Comparison of ENCODE assay signal across 16 cellular contexts in genomic region chr2:127703282-127703681, GRCh38. TPM values are rescaled to one million over a fixed set of nuclear protein-coding genes. Genes with fewer than 3 reads are reported as not detected.
DNase-seq lines count a peak whose midpoint lies in the region; FAIRE-seq and TF ChIP-seq lines count a peak whose summit lies in the region.
"Had no signal": no experiment of that assay in that cellular context is flagged by ENCODE, and none has a peak within 500 bp of the region (broad histone marks: within the 10 kb centered on the region; RNA-seq: fewer than 3 reads in every experiment).

No MANE protein-coding gene starts in this region.

- POLR2A ChIA-PET in activated CD4-positive, alpha-beta T cell treated with anti-CD3 and anti-CD28 coated beads, Interleukin-2, amount 10 ng/mL, durations not matched to agents 7 days and 5 days (lab: Charles Lee): no interaction called here
- POLR2A ChIA-PET in PC-9 (lab: Charles Lee; ENCODE audit: unreplicated experiment) (no interaction called here), H1 (lab: Charles Lee; ENCODE audit: partially characterized antibody) (interaction anchor here (0.6 to 4.6 kb wide), 8 partner anchors 9 to 410 kb away, joined by 3 to 25 read pairs (median 4); partner anchors contain the start of genes ERCC3 and LIMS2)

- H3K4me3 ChIP-seq in PC-9 (peak overlapping the region; percentile 66; the same call in 1 of the 2 replicates), H1 (ENCODE audit: extremely low read depth in 1 of 4, insufficient read depth in 2 of 4, low read depth in 3 of 4, low read length in 4 of 4) (peak overlapping the region in 1 of 4 experiments; percentile 80; a peak in 2 of 8 replicates), trophoblast cell (ENCODE audit: low read depth, low read length) (no peak overlapping the region)

- intact Hi-C loops in PC-9 (cut with micrococcal nuclease; ENCODE audit: unreplicated experiment): loop anchor here (5.0 kb wide), 3 partner anchors 109 to 476 kb away; partner anchors contain the start of genes POLR2D and WDR33

- peaks cover 35% of the 10 kb centered on the region for H3K36me3 Mint-ChIP-seq in activated CD4-positive, alpha-beta T cell treated with anti-CD3 and anti-CD28 coated beads, Interleukin-2, amount 10 ng/mL, durations not matched to agents 7 days and 5 days (ENCODE audit: low read depth)

- H3K79me1 ChIP-seq in H1 (ENCODE audit: low read depth, low read length) (no peaks in the 10 kb centered on the region; the same call in 1 of the 2 replicates), trophoblast cell (ENCODE audit: low read length) (peaks cover 10% of the 10 kb centered on the region)

- no peak for TF ChIP-seq EP300 in H1 (IDR thresholded peaks at IDR 0.05; ENCODE audit: borderline replicate concordance in 1 of 2, low read depth in 2 of 2, low read length in 2 of 2)

- H3K4me2 ChIP-seq in PC-9 (peak overlapping the region; percentile 89), H1 (ENCODE audit: insufficient read depth in 1 of 2, low read depth in 2 of 2, low read length in 2 of 2) (peak overlapping the region; percentile 41 to 59; a peak in 3 of 4 replicates), trophoblast cell (ENCODE audit: low read length) (no peak overlapping the region)

- H3K4me3 Mint-ChIP-seq in activated CD4-positive, alpha-beta T cell treated with anti-CD3 and anti-CD28 coated beads, Interleukin-2, amount 10 ng/mL, durations not matched to agents 7 days and 5 days: peak overlapping the region; percentile 76

- WGBS in H1 (ENCODE audit: extremely low coverage in 1 of 2, insufficient coverage in 1 of 2, insufficient read length in 1 of 2, insufficient replicate concordance in 2 of 2, low coverage in 1 of 2, low lambda C conversion rate in 2 of 2, missing lambda C conversion rate in 1 of 2), 2 experiments: 90% methylated on average over 5 of the region's 5 CpGs; no CpG with 5 or more reads in 1 of the 2 experiments
- WGBS in trophoblast cell (ENCODE audit: extremely low coverage, insufficient coverage, insufficient read length): no CpG with 5 or more reads among the region's 5 CpGs

- TF ChIP-seq CTCF in PC-9 (conservative IDR thresholded peaks at IDR 0.05) (no peak), H1 (IDR thresholded peaks at IDR 0.05; ENCODE audit: control extremely low read depth in 1 of 3, insufficient read depth in 1 of 3, low read depth in 1 of 3, low read length in 3 of 3) (no peak)

- H4K5ac ChIP-seq in H1 (ENCODE audit: insufficient read length, low read depth, low read length): no peak overlapping the region

- H3K4ac ChIP-seq in H1 (replicated peaks; ENCODE audit: insufficient read length, low read depth, low read length) (no peak overlapping the region), trophoblast cell (ENCODE audit: low read depth, low read length) (peak overlapping the region; percentile 47)

- H3K18ac ChIP-seq in H1 (ENCODE audit: extremely low read depth, low read length): no peak overlapping the region
- H3K18ac ChIP-seq in trophoblast cell (ENCODE audit: low read length): no peak overlapping the region

- H3K4me1 Mint-ChIP-seq in activated CD4-positive, alpha-beta T cell treated with anti-CD3 and anti-CD28 coated beads, Interleukin-2, amount 10 ng/mL, durations not matched to agents 7 days and 5 days: peaks cover 38% of the 10 kb centered on the region

- no peak; a peak in 1 of 3 replicates for TF ChIP-seq POLR2A in H1 (IDR thresholded peaks at IDR 0.05; ENCODE audit: control extremely low read depth in 1 of 2, low read depth in 2 of 2, low read length in 2 of 2)

- H2BK120ac ChIP-seq in H1 (replicated peaks; ENCODE audit: low read depth, low read length) (no peak overlapping the region), trophoblast cell (ENCODE audit: insufficient read depth, low read length, poor library complexity) (no peak overlapping the region)

- no peak overlapping the region for H2BK12ac ChIP-seq in H1 (ENCODE audit: low read depth, low read length)
- H2BK12ac ChIP-seq in trophoblast cell (ENCODE audit: low read length): no peak overlapping the region

- H3K23ac ChIP-seq in H1 (ENCODE audit: insufficient read length): no peak overlapping the region
- H3K23ac ChIP-seq in trophoblast cell (ENCODE audit: low read length): no peak overlapping the region

- CTCF ChIA-PET in activated CD4-positive, alpha-beta T cell treated with anti-CD3 and anti-CD28 coated beads, Interleukin-2, amount 10 ng/mL, durations not matched to agents 7 days and 5 days (lab: Charles Lee): interaction anchor here (1.1 to 1.6 kb wide), 2 partner anchors 21 to 46 kb away, joined by 3 to 7 read pairs; no protein-coding TSS in a partner anchor
- CTCF ChIA-PET in PC-9 (lab: Charles Lee): no interaction called here
- CTCF ChIA-PET in H1 (lab: Charles Lee; ENCODE audit: partially characterized antibody): interaction anchor here (2.5 kb wide), 1 partner anchor 12 kb away, joined by 11 read pairs; no protein-coding TSS in a partner anchor

- H4K12ac ChIP-seq in trophoblast cell (ENCODE audit: low read depth, low read length): no peak overlapping the region

- FAIRE-seq in H1 (lab: Jason Lieb, UNC): no peak
- FAIRE-seq: frontal cortex had no signal

- H3K56ac ChIP-seq in H1 (replicated peaks; ENCODE audit: insufficient read length, low read depth, low read length): no peak overlapping the region

- no peaks in the 10 kb centered on the region for H3K9me2 ChIP-seq in PC-9 (ENCODE audit: insufficient read depth)

- H2BK5ac ChIP-seq in H1 (ENCODE audit: low read depth, low read length): no peak overlapping the region
- no peak overlapping the region for H2BK5ac ChIP-seq in trophoblast cell (ENCODE audit: low read depth, low read length, poor library complexity)

- H3K27me3 ChIP-seq in PC-9 (ENCODE audit: insufficient read depth, low read depth) (no peaks in the 10 kb centered on the region), H1 (replicated peaks in 1 of 4; ENCODE audit: control insufficient read depth in 3 of 4, extremely low read depth in 1 of 4, insufficient read depth in 3 of 4, low read length in 3 of 4) (no peaks in the 10 kb centered on the region), trophoblast cell (ENCODE audit: insufficient read depth, low read length) (no peaks in the 10 kb centered on the region)
- H3K27me3 ChIP-seq: tibial nerve had no signal

- H3K27me3 Mint-ChIP-seq in activated CD4-positive, alpha-beta T cell treated with anti-CD3 and anti-CD28 coated beads, Interleukin-2, amount 10 ng/mL, durations not matched to agents 7 days and 5 days: no peaks in the 10 kb centered on the region

- no peak overlapping the region for H2BK15ac ChIP-seq in H1 (ENCODE audit: low read length)

- H3K79me2 ChIP-seq in PC-9 (ENCODE audit: low read depth) (peaks cover 28% of the 10 kb centered on the region), H1 (ENCODE audit: control insufficient read depth in 1 of 2, insufficient read depth in 2 of 2, low read length in 2 of 2) (peaks cover 0 to 13% of the 10 kb centered on the region in 2 experiments; a peak in 2 of 4 replicates), trophoblast cell (ENCODE audit: control insufficient read depth, insufficient read depth, low read length, poor library complexity) (peaks cover 9% of the 10 kb centered on the region)

- H3K9me3 Mint-ChIP-seq in activated CD4-positive, alpha-beta T cell treated with anti-CD3 and anti-CD28 coated beads, Interleukin-2, amount 10 ng/mL, durations not matched to agents 7 days and 5 days: no peaks in the 10 kb centered on the region
- H3K9me3 Mint-ChIP-seq: T-helper 1 cell treated with Interleukin-12 subunit alpha and Interleukin-12 subunit beta and Interleukin-4 antibody, amounts not matched to agents 30 μg/mL and 1 μg/mL, for 36 hours had no signal

- H2AFZ ChIP-seq in PC-9 (no peak overlapping the region), H1 (ENCODE audit: low read length) (no peak overlapping the region), trophoblast cell (ENCODE audit: insufficient read depth, low read length, poor library complexity) (no peak overlapping the region)
- H2AFZ ChIP-seq: GM23248 had no signal

- H4K20me1 ChIP-seq in PC-9 (ENCODE audit: insufficient read depth): peaks cover 19% of the 10 kb centered on the region; the same call in 1 of the 2 replicates
- H4K20me1 ChIP-seq in H1 (replicated peaks in 1 of 2; ENCODE audit: control insufficient read depth in 1 of 2, insufficient read depth in 2 of 2, low read length in 2 of 2): peaks cover 4 to 12% of the 10 kb centered on the region in 2 experiments

- H3K9me3 ChIP-seq in PC-9 (ENCODE audit: insufficient read depth, low read depth): no peaks in the 10 kb centered on the region
- H3K9me3 ChIP-seq in H1 (ENCODE audit: insufficient read depth in 2 of 2, low read depth in 1 of 2, low read length in 1 of 2): no peaks in the 10 kb centered on the region
- peaks cover under 1% of the 10 kb centered on the region for H3K9me3 ChIP-seq in trophoblast cell (ENCODE audit: insufficient read depth, low read depth, low read length)
- H3K9me3 ChIP-seq: tibial nerve had no signal

- H3K9ac ChIP-seq in H1 (replicated peaks in 1 of 4; ENCODE audit: extremely low read depth in 1 of 4, low read depth in 3 of 4, low read length in 3 of 4): no peak overlapping the region
- no peak overlapping the region for H3K9ac ChIP-seq in trophoblast cell (ENCODE audit: low read length)

- no peak overlapping the region for H3K27ac ChIP-seq in PC-9
- no peak overlapping the region for H3K27ac ChIP-seq in H1 (ENCODE audit: low read depth, low read length)
- no peak overlapping the region for H3K27ac ChIP-seq in trophoblast cell (ENCODE audit: low read depth, low read length)

- peaks cover 6% of the 10 kb centered on the region for H3K23me2 ChIP-seq in H1 (ENCODE audit: low read depth, low read length)

- TSS peak; percentile 43 for BruUV-seq in PC-9 (replicated peaks; lab: Mats Ljungman, UMichigan)

- no peak for TF ChIP-seq RAD21 in H1 (IDR thresholded peaks at IDR 0.05 in 1 of 2, conservative IDR thresholded peaks at IDR 0.05 in 1 of 2; ENCODE audit: low read depth in 2 of 2, low read length in 2 of 2)

- H4K91ac ChIP-seq in H1 (replicated peaks; ENCODE audit: insufficient read length, low read length): no peak overlapping the region
- no peak overlapping the region for H4K91ac ChIP-seq in trophoblast cell (ENCODE audit: low read depth, low read length)

- H2AK5ac ChIP-seq in H1 (ENCODE audit: low read depth, low read length) (no peak overlapping the region), trophoblast cell (ENCODE audit: low read length) (no peak overlapping the region)

- H3K27ac Mint-ChIP-seq in activated CD4-positive, alpha-beta T cell treated with anti-CD3 and anti-CD28 coated beads, Interleukin-2, amount 10 ng/mL, durations not matched to agents 7 days and 5 days: no peak overlapping the region

- no peak overlapping the region for H2BK20ac ChIP-seq in H1 (ENCODE audit: low read length)

- peaks cover 29% of the 10 kb centered on the region for H3K4me1 ChIP-seq in PC-9 (replicated peaks; ENCODE audit: insufficient read depth)
- peaks cover 0 to 4% (median 3%) of the 10 kb centered on the region in 4 experiments; a peak in 6 of 7 replicates for H3K4me1 ChIP-seq in H1 (replicated peaks in 1 of 4; ENCODE audit: control insufficient read depth in 3 of 4, insufficient read depth in 4 of 4, low read length in 3 of 4)
- H3K4me1 ChIP-seq in trophoblast cell (ENCODE audit: control insufficient read depth in 1 of 2, insufficient read depth in 2 of 2, low read length in 2 of 2): peaks cover 5 to 10% of the 10 kb centered on the region in 2 experiments

- H4K8ac ChIP-seq in H1 (ENCODE audit: extremely low read depth, insufficient read depth, low read length) (no peak overlapping the region; the same call in 1 of the 2 replicates), trophoblast cell (ENCODE audit: low read depth, low read length) (no peak overlapping the region)

- H3K36me3 ChIP-seq in PC-9 (ENCODE audit: low read depth) (peaks cover 19% of the 10 kb centered on the region), H1 (ENCODE audit: control insufficient read depth in 2 of 4, insufficient read depth in 4 of 4, low read length in 3 of 4) (peaks cover 9 to 37% (median 16%) of the 10 kb centered on the region in 4 experiments; a peak in 7 of 8 replicates), trophoblast cell (ENCODE audit: control insufficient read depth in 1 of 2, insufficient read depth in 2 of 2, low read length in 2 of 2) (peaks cover 14 to 20% of the 10 kb centered on the region in 2 experiments)

- no peak for DNase-seq in activated CD4-positive, alpha-beta T cell treated with anti-CD3 and anti-CD28 coated beads, Interleukin-2, amount 10 ng/mL, durations not matched to agents 7 days and 5 days
- DNase-seq in activated CD4-positive, alpha-beta T cell treated with anti-CD3 and anti-CD28 coated beads for 4 hours: no peak
- DNase-seq in PC-9 (no peak), H1 (ENCODE audit: low read depth in 1 of 2, low spot score in 2 of 2) (no peak), trophoblast cell (no peak), COLO829 (ENCODE audit: low spot score) (no peak), AG20443 (ENCODE audit: low spot score) (no peak)
- DNase-seq in stimulated activated naive CD4-positive, alpha-beta T cell (lab: John Stamatoyannopoulos, UW): no peak
- DNase-seq: DMS79 treated with DMSO at 0.1 percent for 48 hours; effector CD8-positive, alpha-beta T cell; GM23248; stimulated activated CD4-positive, alpha-beta T cell treated with anti-CD3 and anti-CD28 coated beads, Interleukin-12 subunit alpha, Interleukin-12 subunit beta, amount 100 ng/mL, for 4 hours had no signal

- H3K14ac ChIP-seq in H1 (ENCODE audit: insufficient read length) (no peak overlapping the region), trophoblast cell (ENCODE audit: low read length) (no peak overlapping the region)

- H3F3A ChIP-seq in PC-9 (ENCODE audit: insufficient read depth, low read depth): peaks cover 49% of the 10 kb centered on the region

RNA-seq across cellular contexts. Expression of gene SFT2D3, which starts 2.0 kb away (rescaled TPM):
- total RNA-seq in activated CD4-positive, alpha-beta T cell treated with anti-CD3 and anti-CD28 coated beads, Interleukin-2, amount 10 ng/mL, durations not matched to agents 7 days and 5 days: 1 to 10 TPM; 5.0 to 5.7 TPM
- total RNA-seq in PC-9 (2021): 7.3 and 8.4 TPM in 2 replicates
- 7.1 and 7.3 TPM in 2 replicates for total RNA-seq in H1 (2021; fragmentation: NEBNext Ultra II Directional; extraction: Animal tissue kit (Norgen Biotek cat#: 25700))
- polyA plus RNA-seq in H1 (2011; rRNA removed): 7.3 and 10.3 TPM in 2 replicates
- polyA plus RNA-seq in H1 (2011; cell fraction: cytosol; rRNA removed): 11.5 TPM
- polyA plus RNA-seq in H1 (2011; cell fraction: nucleus; rRNA removed): 5.6 TPM
- not detected in 4 replicates for polyA plus RNA-seq in H1 (2012, experiment 1 of 2)
- polyA plus RNA-seq in H1 (2012, experiment 2 of 2): 5.5 TPM
- 11.1 TPM for polyA plus RNA-seq in H1 (2013, experiment 1 of 2)
- polyA plus RNA-seq in H1 (2013, experiment 2 of 2): 10.8 TPM
- 5.5 and 5.6 TPM in 2 replicates for polyA minus RNA-seq in H1 (2011; rRNA and poly(A)+ RNA removed)
- polyA minus RNA-seq in H1 (2011; cell fraction: cytosol; rRNA and poly(A)+ RNA removed): 5.8 TPM
- polyA minus RNA-seq in H1 (2011; cell fraction: nucleus; rRNA and poly(A)+ RNA removed): 9.4 TPM
- 5.4 and 6.1 TPM in 2 replicates for polyA plus RNA-seq in trophoblast cell (2013)
- polyA plus RNA-seq: GM23248 had no signal

RNA-seq across cellular contexts. Expression of gene LIMS2, which starts 28.0 kb away (rescaled TPM):
- 10 to 100 TPM; 34.2 to 36.4 TPM for total RNA-seq in activated CD4-positive, alpha-beta T cell treated with anti-CD3 and anti-CD28 coated beads, Interleukin-2, amount 10 ng/mL, durations not matched to agents 7 days and 5 days
- 1.4 and 2.5 TPM in 2 replicates for total RNA-seq in PC-9 (2021)
- total RNA-seq in H1 (2021; fragmentation: NEBNext Ultra II Directional; extraction: Animal tissue kit (Norgen Biotek cat#: 25700)): 4.8 and 4.9 TPM in 2 replicates
- polyA plus RNA-seq in H1 (2011; rRNA removed): 3.3 and 5.1 TPM in 2 replicates
- polyA plus RNA-seq in H1 (2011; cell fraction: cytosol; rRNA removed): 2.4 TPM
- polyA plus RNA-seq in H1 (2011; cell fraction: nucleus; rRNA removed): 5.6 TPM
- polyA plus RNA-seq in H1 (2012, experiment 1 of 2): 2.7 to 3.7 TPM (median 3.6 TPM) in 4 replicates
- 5.1 TPM for polyA plus RNA-seq in H1 (2012, experiment 2 of 2)
- 3.6 TPM for polyA plus RNA-seq in H1 (2013, experiment 1 of 2)
- polyA plus RNA-seq in H1 (2013, experiment 2 of 2): 3.8 TPM
- polyA minus RNA-seq in H1 (2011; rRNA and poly(A)+ RNA removed): 0.90 and 1.2 TPM in 2 replicates
- 1.5 TPM for polyA minus RNA-seq in H1 (2011; cell fraction: cytosol; rRNA and poly(A)+ RNA removed)
- 2.3 TPM for polyA minus RNA-seq in H1 (2011; cell fraction: nucleus; rRNA and poly(A)+ RNA removed)
- 14.6 and 16.2 TPM in 2 replicates for polyA plus RNA-seq in trophoblast cell (2013)

RNA-seq across cellular contexts. Expression of gene GPR17, which starts 57.3 kb away (rescaled TPM):
- total RNA-seq in activated CD4-positive, alpha-beta T cell treated with anti-CD3 and anti-CD28 coated beads, Interleukin-2, amount 10 ng/mL, durations not matched to agents 7 days and 5 days: not detected
- total RNA-seq in PC-9 (2021): not detected in 2 replicates
- not detected in 2 replicates for total RNA-seq in H1 (2021; fragmentation: NEBNext Ultra II Directional; extraction: Animal tissue kit (Norgen Biotek cat#: 25700))
- polyA plus RNA-seq in H1 (2011; rRNA removed): 0.03 TPM in 2 replicates
- polyA plus RNA-seq in H1 (2011; cell fraction: cytosol; rRNA removed): not detected
- polyA plus RNA-seq in H1 (2011; cell fraction: nucleus; rRNA removed): 0.13 TPM
- polyA plus RNA-seq in H1 (2012, experiment 1 of 2): 0.14 to 0.90 TPM (median 0.59 TPM) in 3 of 4 replicates, not detected in the other
- polyA plus RNA-seq in H1 (2012, experiment 2 of 2): 0.09 TPM
- not detected for polyA plus RNA-seq in H1 (2013, experiment 1 of 2)
- not detected for polyA plus RNA-seq in H1 (2013, experiment 2 of 2)
- not detected in 2 replicates for polyA minus RNA-seq in H1 (2011; rRNA and poly(A)+ RNA removed)
- not detected for polyA minus RNA-seq in H1 (2011; cell fraction: cytosol; rRNA and poly(A)+ RNA removed)
- polyA minus RNA-seq in H1 (2011; cell fraction: nucleus; rRNA and poly(A)+ RNA removed): not detected
- 0.25 and 0.33 TPM in 2 replicates for polyA plus RNA-seq in trophoblast cell (2013)
- total RNA-seq: GM23248, kidney epithelial cell had no signal
